1 cellular context compared by ENCODE assay signal in the genomic region with DNA sequence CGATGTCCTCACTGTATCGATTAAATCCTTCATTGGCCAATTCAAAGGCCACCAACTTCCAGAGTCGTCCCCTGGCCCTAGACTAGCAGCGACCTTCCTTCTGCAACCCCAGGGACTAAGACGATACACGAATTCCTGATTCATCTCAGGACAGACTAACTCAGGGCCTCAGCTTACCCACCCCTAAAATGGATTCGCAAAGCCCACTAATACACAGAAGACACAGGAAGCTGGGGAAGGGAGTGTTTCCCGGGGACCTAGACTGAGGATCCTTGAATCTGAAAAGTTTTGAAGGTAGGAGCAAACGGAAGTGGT.
TF ChIP-seq lines count a peak whose summit lies in the region.

No MANE protein-coding gene starts in this region.

TF ChIP-seq in HepG2, 621 proteins besides CTCF, POLR2A, EP300 and RAD21 (continued from another document and continues in another):
- TF ChIP-seq, protein P1, sequence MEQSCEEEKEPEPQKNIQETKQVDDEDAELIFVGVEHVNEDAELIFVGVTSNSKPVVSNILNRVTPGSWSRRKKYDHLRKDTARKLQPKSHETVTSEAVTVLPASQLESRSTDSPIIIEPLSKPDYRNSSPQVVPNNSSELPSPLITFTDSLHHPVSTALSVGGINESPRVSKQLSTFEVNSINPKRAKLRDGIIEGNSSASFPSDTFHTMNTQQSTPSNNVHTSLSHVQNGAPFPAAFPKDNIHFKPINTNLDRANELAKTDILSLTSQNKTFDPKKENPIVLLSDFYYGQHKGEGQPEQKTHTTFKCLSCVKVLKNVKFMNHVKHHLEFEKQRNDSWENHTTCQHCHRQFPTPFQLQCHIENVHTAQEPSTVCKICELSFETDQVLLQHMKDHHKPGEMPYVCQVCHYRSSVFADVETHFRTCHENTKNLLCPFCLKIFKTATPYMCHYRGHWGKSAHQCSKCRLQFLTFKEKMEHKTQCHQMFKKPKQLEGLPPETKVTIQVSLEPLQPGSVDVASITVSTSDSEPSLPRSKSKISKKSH (CRISPR knock-in tag; IDR thresholded peaks at IDR 0.05; ENCODE audit: borderline replicate concordance), result no peak
- TF ChIP-seq ZNF501 (CRISPR knock-in tag; IDR thresholded peaks at IDR 0.05), result peak; percentile 33; the same call in 1 of the 2 replicates
- TF ChIP-seq, protein P2, sequence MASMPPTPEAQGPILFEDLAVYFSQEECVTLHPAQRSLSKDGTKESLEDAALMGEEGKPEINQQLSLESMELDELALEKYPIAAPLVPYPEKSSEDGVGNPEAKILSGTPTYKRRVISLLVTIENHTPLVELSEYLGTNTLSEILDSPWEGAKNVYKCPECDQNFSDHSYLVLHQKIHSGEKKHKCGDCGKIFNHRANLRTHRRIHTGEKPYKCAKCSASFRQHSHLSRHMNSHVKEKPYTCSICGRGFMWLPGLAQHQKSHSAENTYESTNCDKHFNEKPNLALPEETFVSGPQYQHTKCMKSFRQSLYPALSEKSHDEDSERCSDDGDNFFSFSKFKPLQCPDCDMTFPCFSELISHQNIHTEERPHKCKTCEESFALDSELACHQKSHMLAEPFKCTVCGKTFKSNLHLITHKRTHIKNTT (CRISPR knock-in tag; IDR thresholded peaks at IDR 0.05), result no peak
- TF ChIP-seq, protein P3, sequence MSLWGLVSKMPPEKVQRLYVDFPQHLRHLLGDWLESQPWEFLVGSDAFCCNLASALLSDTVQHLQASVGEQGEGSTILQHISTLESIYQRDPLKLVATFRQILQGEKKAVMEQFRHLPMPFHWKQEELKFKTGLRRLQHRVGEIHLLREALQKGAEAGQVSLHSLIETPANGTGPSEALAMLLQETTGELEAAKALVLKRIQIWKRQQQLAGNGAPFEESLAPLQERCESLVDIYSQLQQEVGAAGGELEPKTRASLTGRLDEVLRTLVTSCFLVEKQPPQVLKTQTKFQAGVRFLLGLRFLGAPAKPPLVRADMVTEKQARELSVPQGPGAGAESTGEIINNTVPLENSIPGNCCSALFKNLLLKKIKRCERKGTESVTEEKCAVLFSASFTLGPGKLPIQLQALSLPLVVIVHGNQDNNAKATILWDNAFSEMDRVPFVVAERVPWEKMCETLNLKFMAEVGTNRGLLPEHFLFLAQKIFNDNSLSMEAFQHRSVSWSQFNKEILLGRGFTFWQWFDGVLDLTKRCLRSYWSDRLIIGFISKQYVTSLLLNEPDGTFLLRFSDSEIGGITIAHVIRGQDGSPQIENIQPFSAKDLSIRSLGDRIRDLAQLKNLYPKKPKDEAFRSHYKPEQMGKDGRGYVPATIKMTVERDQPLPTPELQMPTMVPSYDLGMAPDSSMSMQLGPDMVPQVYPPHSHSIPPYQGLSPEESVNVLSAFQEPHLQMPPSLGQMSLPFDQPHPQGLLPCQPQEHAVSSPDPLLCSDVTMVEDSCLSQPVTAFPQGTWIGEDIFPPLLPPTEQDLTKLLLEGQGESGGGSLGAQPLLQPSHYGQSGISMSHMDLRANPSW (CRISPR knock-in tag; IDR thresholded peaks at IDR 0.05; ENCODE audit: borderline replicate concordance), result no peak
- no peak for TF ChIP-seq ZNF367 (CRISPR knock-in tag; IDR thresholded peaks at IDR 0.05; ENCODE audit: borderline replicate concordance)
- TF ChIP-seq ZKSCAN8 (CRISPR knock-in tag; IDR thresholded peaks at IDR 0.05; ENCODE audit: borderline replicate concordance), result no peak
- TF ChIP-seq, protein P4, sequence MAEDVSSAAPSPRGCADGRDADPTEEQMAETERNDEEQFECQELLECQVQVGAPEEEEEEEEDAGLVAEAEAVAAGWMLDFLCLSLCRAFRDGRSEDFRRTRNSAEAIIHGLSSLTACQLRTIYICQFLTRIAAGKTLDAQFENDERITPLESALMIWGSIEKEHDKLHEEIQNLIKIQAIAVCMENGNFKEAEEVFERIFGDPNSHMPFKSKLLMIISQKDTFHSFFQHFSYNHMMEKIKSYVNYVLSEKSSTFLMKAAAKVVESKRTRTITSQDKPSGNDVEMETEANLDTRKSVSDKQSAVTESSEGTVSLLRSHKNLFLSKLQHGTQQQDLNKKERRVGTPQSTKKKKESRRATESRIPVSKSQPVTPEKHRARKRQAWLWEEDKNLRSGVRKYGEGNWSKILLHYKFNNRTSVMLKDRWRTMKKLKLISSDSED (CRISPR knock-in tag; IDR thresholded peaks at IDR 0.05), result no peak
- TF ChIP-seq ZBTB20 (CRISPR knock-in tag; IDR thresholded peaks at IDR 0.05; ENCODE audit: borderline replicate concordance, low read depth), result no peak
- TF ChIP-seq FOXK2 (IDR thresholded peaks at IDR 0.05), result no peak
- TF ChIP-seq ZNF337 (CRISPR knock-in tag; IDR thresholded peaks at IDR 0.05; ENCODE audit: borderline replicate concordance, low read depth), result 0 out of 2 replicates have a peak, but pooled peaks have one; percentile 19
- TF ChIP-seq MTF2 (CRISPR knock-in tag; IDR thresholded peaks at IDR 0.05; ENCODE audit: borderline replicate concordance), result no peak
- TF ChIP-seq, protein P5, sequence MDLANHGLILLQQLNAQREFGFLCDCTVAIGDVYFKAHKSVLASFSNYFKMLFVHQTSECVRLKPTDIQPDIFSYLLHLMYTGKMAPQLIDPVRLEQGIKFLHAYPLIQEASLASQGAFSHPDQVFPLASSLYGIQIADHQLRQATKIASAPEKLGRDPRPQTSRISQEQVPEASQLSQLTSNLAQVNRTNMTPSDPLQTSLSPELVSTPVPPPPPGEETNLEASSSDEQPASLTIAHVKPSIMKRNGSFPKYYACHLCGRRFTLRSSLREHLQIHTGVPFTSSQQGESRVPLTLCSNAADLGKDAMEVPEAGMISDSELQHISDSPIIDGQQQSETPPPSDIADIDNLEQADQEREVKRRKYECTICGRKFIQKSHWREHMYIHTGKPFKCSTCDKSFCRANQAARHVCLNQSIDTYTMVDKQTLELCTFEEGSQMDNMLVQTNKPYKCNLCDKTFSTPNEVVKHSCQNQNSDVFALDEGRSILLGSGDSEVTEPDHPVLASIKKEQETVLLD (CRISPR knock-in tag; IDR thresholded peaks at IDR 0.05; ENCODE audit: low read depth), result no peak
- TF ChIP-seq, protein P6, sequence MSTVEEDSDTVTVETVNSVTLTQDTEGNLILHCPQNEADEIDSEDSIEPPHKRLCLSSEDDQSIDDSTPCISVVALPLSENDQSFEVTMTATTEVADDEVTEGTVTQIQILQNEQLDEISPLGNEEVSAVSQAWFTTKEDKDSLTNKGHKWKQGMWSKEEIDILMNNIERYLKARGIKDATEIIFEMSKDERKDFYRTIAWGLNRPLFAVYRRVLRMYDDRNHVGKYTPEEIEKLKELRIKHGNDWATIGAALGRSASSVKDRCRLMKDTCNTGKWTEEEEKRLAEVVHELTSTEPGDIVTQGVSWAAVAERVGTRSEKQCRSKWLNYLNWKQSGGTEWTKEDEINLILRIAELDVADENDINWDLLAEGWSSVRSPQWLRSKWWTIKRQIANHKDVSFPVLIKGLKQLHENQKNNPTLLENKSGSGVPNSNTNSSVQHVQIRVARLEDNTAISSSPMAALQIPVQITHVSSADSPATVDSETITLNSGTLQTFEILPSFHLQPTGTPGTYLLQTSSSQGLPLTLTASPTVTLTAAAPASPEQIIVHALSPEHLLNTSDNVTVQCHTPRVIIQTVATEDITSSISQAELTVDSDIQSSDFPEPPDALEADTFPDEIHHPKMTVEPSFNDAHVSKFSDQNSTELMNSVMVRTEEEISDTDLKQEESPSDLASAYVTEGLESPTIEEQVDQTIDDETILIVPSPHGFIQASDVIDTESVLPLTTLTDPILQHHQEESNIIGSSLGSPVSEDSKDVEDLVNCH (CRISPR knock-in tag; IDR thresholded peaks at IDR 0.05), result no peak
- TF ChIP-seq ZNF30 (CRISPR knock-in tag; IDR thresholded peaks at IDR 0.05), result no peak
- TF ChIP-seq REL (CRISPR knock-in tag; conservative IDR thresholded peaks at IDR 0.05), result 0 out of 2 replicates have a peak, but pooled peaks have one; percentile 15
- TF ChIP-seq, protein P7, sequence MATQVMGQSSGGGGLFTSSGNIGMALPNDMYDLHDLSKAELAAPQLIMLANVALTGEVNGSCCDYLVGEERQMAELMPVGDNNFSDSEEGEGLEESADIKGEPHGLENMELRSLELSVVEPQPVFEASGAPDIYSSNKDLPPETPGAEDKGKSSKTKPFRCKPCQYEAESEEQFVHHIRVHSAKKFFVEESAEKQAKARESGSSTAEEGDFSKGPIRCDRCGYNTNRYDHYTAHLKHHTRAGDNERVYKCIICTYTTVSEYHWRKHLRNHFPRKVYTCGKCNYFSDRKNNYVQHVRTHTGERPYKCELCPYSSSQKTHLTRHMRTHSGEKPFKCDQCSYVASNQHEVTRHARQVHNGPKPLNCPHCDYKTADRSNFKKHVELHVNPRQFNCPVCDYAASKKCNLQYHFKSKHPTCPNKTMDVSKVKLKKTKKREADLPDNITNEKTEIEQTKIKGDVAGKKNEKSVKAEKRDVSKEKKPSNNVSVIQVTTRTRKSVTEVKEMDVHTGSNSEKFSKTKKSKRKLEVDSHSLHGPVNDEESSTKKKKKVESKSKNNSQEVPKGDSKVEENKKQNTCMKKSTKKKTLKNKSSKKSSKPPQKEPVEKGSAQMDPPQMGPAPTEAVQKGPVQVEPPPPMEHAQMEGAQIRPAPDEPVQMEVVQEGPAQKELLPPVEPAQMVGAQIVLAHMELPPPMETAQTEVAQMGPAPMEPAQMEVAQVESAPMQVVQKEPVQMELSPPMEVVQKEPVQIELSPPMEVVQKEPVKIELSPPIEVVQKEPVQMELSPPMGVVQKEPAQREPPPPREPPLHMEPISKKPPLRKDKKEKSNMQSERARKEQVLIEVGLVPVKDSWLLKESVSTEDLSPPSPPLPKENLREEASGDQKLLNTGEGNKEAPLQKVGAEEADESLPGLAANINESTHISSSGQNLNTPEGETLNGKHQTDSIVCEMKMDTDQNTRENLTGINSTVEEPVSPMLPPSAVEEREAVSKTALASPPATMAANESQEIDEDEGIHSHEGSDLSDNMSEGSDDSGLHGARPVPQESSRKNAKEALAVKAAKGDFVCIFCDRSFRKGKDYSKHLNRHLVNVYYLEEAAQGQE (IDR thresholded peaks at IDR 0.05; ENCODE audit: borderline replicate concordance in 1 of 2, low read depth in 1 of 2, low read length in 2 of 2), result no peak
- TF ChIP-seq, protein P8, sequence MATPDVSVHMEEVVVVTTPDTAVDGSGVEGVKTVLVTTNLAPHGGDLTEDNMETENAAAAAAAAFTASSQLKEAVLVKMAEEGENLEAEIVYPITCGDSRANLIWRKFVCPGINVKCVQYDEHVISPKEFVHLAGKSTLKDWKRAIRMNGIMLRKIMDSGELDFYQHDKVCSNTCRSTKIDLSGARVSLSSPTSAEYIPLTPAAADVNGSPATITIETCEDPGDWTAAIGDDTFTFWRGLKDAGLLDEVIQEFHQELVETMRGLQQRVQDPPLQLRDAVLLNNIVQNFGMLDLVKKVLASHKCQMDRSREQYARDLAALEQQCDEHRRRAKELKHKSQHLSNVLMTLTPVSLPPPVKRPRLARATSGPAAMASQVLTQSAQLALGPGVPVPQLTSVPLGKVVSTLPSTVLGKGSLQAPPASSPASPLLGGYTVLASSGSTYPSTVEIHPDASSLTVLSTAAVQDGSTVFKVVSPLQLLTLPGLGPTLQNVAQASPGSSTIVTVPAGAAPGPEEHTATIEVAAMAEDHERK (CRISPR knock-in tag; IDR thresholded peaks at IDR 0.05; ENCODE audit: low read depth), result no peak
- TF ChIP-seq, protein P9, sequence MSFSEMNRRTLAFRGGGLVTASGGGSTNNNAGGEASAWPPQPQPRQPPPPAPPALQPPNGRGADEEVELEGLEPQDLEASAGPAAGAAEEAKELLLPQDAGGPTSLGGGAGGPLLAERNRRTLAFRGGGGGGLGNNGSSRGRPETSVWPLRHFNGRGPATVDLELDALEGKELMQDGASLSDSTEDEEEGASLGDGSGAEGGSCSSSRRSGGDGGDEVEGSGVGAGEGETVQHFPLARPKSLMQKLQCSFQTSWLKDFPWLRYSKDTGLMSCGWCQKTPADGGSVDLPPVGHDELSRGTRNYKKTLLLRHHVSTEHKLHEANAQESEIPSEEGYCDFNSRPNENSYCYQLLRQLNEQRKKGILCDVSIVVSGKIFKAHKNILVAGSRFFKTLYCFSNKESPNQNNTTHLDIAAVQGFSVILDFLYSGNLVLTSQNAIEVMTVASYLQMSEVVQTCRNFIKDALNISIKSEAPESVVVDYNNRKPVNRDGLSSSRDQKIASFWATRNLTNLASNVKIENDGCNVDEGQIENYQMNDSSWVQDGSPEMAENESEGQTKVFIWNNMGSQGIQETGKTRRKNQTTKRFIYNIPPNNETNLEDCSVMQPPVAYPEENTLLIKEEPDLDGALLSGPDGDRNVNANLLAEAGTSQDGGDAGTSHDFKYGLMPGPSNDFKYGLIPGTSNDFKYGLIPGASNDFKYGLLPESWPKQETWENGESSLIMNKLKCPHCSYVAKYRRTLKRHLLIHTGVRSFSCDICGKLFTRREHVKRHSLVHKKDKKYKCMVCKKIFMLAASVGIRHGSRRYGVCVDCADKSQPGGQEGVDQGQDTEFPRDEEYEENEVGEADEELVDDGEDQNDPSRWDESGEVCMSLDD (CRISPR knock-in tag; IDR thresholded peaks at IDR 0.05; ENCODE audit: borderline replicate concordance), result no peak
- TF ChIP-seq ZNF7 (CRISPR knock-in tag; IDR thresholded peaks at IDR 0.05), result no peak
- TF ChIP-seq, protein P10, sequence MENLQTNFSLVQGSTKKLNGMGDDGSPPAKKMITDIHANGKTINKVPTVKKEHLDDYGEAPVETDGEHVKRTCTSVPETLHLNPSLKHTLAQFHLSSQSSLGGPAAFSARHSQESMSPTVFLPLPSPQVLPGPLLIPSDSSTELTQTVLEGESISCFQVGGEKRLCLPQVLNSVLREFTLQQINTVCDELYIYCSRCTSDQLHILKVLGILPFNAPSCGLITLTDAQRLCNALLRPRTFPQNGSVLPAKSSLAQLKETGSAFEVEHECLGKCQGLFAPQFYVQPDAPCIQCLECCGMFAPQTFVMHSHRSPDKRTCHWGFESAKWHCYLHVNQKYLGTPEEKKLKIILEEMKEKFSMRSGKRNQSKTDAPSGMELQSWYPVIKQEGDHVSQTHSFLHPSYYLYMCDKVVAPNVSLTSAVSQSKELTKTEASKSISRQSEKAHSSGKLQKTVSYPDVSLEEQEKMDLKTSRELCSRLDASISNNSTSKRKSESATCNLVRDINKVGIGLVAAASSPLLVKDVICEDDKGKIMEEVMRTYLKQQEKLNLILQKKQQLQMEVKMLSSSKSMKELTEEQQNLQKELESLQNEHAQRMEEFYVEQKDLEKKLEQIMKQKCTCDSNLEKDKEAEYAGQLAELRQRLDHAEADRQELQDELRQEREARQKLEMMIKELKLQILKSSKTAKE (CRISPR knock-in tag; IDR thresholded peaks at IDR 0.05; ENCODE audit: borderline replicate concordance), result no peak
- no peak for TF ChIP-seq FOSL1 (CRISPR knock-in tag; IDR thresholded peaks at IDR 0.05; ENCODE audit: borderline replicate concordance)
- no peak for TF ChIP-seq ARNT2 (CRISPR knock-in tag; IDR thresholded peaks at IDR 0.05; ENCODE audit: low read depth)
